In the genomic region with DNA sequence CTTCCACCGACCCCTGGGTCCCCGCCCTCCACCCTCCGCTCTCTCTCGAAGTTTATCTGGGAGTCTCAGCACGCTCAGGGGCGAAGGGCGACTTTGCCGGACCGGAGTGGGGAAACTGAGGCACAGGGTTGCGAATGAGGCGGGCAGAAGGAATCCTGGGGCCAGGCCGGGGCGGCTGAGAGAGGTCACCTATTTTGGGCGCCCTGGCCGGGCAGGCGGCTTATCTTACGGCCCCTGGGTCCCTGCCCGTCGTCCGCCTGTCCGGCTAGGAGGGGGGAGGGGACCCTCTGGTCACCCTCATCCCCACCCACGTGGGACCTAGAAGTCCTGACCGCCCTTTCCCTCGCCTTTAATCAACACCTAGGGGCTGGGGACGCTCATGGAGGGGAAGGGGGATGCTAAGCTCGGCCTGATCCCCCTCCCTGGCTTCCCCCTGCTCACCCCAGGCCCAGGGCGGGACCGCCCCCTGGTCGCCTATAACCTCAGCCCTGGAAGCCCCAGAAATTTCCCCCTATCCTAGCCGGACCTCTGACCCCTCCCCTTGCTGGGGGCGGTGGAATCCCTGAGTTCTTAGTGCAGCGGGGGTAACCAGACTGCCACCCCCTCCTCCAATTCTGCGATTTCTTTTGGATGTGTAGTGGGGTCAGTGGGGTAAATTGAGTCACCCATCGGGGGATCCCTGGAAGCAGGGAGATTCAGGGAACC, we compare ENCODE assay signal across 6 cellular contexts. TPM values are rescaled to one million over a fixed set of nuclear protein-coding genes. Genes with fewer than 3 reads are reported as not detected.
DNase-seq lines count a peak whose midpoint lies in the region.

No MANE protein-coding gene starts in this region.

- peaks cover 16% of the 10 kb centered on the region for H3K36me3 Mint-ChIP-seq in activated CD4-positive, alpha-beta memory T cell treated with anti-CD3 and anti-CD28 coated beads, Interleukin-2, amount 10 ng/mL, durations not matched to agents 7 days and 5 days (ENCODE audit: low read depth)

- no peaks in the 10 kb centered on the region for H3K9me3 Mint-ChIP-seq in activated CD4-positive, alpha-beta memory T cell treated with anti-CD3 and anti-CD28 coated beads, Interleukin-2, amount 10 ng/mL, durations not matched to agents 7 days and 5 days

- no peaks in the 10 kb centered on the region for H3K27me3 Mint-ChIP-seq in activated CD4-positive, alpha-beta memory T cell treated with anti-CD3 and anti-CD28 coated beads, Interleukin-2, amount 10 ng/mL, durations not matched to agents 7 days and 5 days

- peaks cover 37% of the 10 kb centered on the region for H3K4me1 Mint-ChIP-seq in activated CD4-positive, alpha-beta memory T cell treated with anti-CD3 and anti-CD28 coated beads, Interleukin-2, amount 10 ng/mL, durations not matched to agents 7 days and 5 days

- POLR2A ChIA-PET in activated CD4-positive, alpha-beta memory T cell treated with anti-CD3 and anti-CD28 coated beads, Interleukin-2, amount 10 ng/mL, durations not matched to agents 7 days and 5 days (lab: Charles Lee): no interaction called here

- CTCF ChIA-PET in activated CD4-positive, alpha-beta memory T cell treated with anti-CD3 and anti-CD28 coated beads, Interleukin-2, amount 10 ng/mL, durations not matched to agents 7 days and 5 days (lab: Charles Lee): interaction anchor here (4.4 kb wide), 1 partner anchor 32 kb away, joined by 25 read pairs; the partner anchor contains the start of gene VAV1

- peak; percentile 6 for DNase-seq in HCEC 1CT
- no peak for DNase-seq in activated CD4-positive, alpha-beta memory T cell treated with anti-CD3 and anti-CD28 coated beads, Interleukin-2, amount 10 ng/mL, durations not matched to agents 7 days and 5 days
- peak; percentile 64 for DNase-seq in left kidney (ENCODE audit: low read depth, low spot score)
- no peak for DNase-seq in NCI-H1048 (lab: John Stamatoyannopoulos, UW)
- no peak for DNase-seq in DMS153 (lab: John Stamatoyannopoulos, UW)
- DNase-seq in COR-L47 (lab: John Stamatoyannopoulos, UW): no peak

- H3K27ac Mint-ChIP-seq in activated CD4-positive, alpha-beta memory T cell treated with anti-CD3 and anti-CD28 coated beads, Interleukin-2, amount 10 ng/mL, durations not matched to agents 7 days and 5 days: peak overlapping the region; percentile 49

- H3K4me3 Mint-ChIP-seq in activated CD4-positive, alpha-beta memory T cell treated with anti-CD3 and anti-CD28 coated beads, Interleukin-2, amount 10 ng/mL, durations not matched to agents 7 days and 5 days: peak overlapping the region; percentile 82

RNA-seq across cellular contexts. Expression of gene TRIP10, which starts 0.6 kb away (rescaled TPM):
- 10 to 100 TPM; 17.6 to 19.5 TPM for total RNA-seq in activated CD4-positive, alpha-beta memory T cell treated with anti-CD3 and anti-CD28 coated beads, Interleukin-2, amount 10 ng/mL, durations not matched to agents 7 days and 5 days

RNA-seq across cellular contexts. Expression of gene GPR108, which starts 2.7 kb away (rescaled TPM):
- 100 to 1,000 TPM; 105 to 107 TPM for total RNA-seq in activated CD4-positive, alpha-beta memory T cell treated with anti-CD3 and anti-CD28 coated beads, Interleukin-2, amount 10 ng/mL, durations not matched to agents 7 days and 5 days

RNA-seq across cellular contexts. Expression of gene C3, which starts 19.6 kb away (rescaled TPM):
- under 1 TPM; 0.28 to 0.60 TPM for total RNA-seq in activated CD4-positive, alpha-beta memory T cell treated with anti-CD3 and anti-CD28 coated beads, Interleukin-2, amount 10 ng/mL, durations not matched to agents 7 days and 5 days

RNA-seq across cellular contexts. Expression of gene SH2D3A, which starts 27.2 kb away (rescaled TPM):
- 10 to 100 TPM; 26.4 to 28.1 TPM for total RNA-seq in activated CD4-positive, alpha-beta memory T cell treated with anti-CD3 and anti-CD28 coated beads, Interleukin-2, amount 10 ng/mL, durations not matched to agents 7 days and 5 days

RNA-seq across cellular contexts. Expression of gene VAV1, which starts 32.5 kb away (rescaled TPM):
- total RNA-seq in activated CD4-positive, alpha-beta memory T cell treated with anti-CD3 and anti-CD28 coated beads, Interleukin-2, amount 10 ng/mL, durations not matched to agents 7 days and 5 days: 100 to 1,000 TPM; 105 to 107 TPM

Comparison
In these comparisons a context has a peak if more than half of its experiments do, and no peak if none do; other contexts are left out.
1. DNase-seq: peak in HCEC 1CT (single experiment) and left kidney (single experiment); none in activated CD4-positive, alpha-beta memory T cell treated with anti-CD3 and anti-CD28 coated beads, Interleukin-2, amount 10 ng/mL, durations not matched to agents 7 days and 5 days (single experiment), NCI-H1048 (single experiment), DMS153 (single experiment) and COR-L47 (single experiment).